In the genomic region with DNA sequence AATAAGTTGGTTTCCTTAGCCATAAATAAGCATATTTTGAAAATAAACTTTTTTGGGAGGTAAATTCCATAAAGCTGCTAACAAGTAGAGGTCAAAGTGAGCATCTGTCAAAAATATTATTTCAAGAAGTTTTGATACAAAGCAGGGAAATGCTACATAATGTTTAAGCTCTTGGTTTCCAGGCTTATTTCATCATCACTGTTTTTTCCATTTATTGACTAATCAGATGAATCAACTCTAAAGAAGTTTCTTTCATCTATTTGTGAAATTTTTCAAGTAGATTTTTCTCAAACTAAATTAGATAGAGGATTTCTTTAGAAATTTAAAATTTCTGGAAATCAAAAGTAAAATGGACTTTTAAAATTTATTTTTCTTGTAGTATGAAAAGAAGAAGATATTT, we compare ENCODE assay signal across 15 cellular contexts.
DNase-seq lines count a peak whose midpoint lies in the region; ATAC-seq and TF ChIP-seq lines count a peak whose summit lies in the region.
"Had no signal": no experiment of that assay in that cellular context is flagged by ENCODE, and none has a peak within 500 bp of the region (broad histone marks: within the 10 kb centered on the region; RNA-seq: fewer than 3 reads in every experiment).

No MANE protein-coding gene starts in this region.

- H2AFZ ChIP-seq in ACC112 (ENCODE audit: low read length, unreplicated experiment) = no peak overlapping the region

- H3K4me1 Mint-ChIP-seq in naive thymus-derived CD8-positive, alpha-beta T cell = no peaks in the 10 kb centered on the region
- H3K4me1 Mint-ChIP-seq: B cell had no signal

- peaks cover 0 to 10% (median 0%) of the 10 kb centered on the region in 9 donors for H3K9me3 Mint-ChIP-seq in naive thymus-derived CD8-positive, alpha-beta T cell

- POLR2A ChIA-PET in naive thymus-derived CD8-positive, alpha-beta T cell (lab: Charles Lee) = no interaction called here

- H3K27me3 ChIP-seq in ACC112 (ENCODE audit: insufficient read depth, low read length) (no peaks in the 10 kb centered on the region), brain microvascular endothelial cell (replicated peaks) (no peaks in the 10 kb centered on the region)

- no peaks in the 10 kb centered on the region for H3K36me3 ChIP-seq in ACC112 (ENCODE audit: insufficient read depth, low read length)
- H3K36me3 ChIP-seq in brain microvascular endothelial cell (replicated peaks) = no peaks in the 10 kb centered on the region

- H3K79me2 ChIP-seq in ACC112 (ENCODE audit: control insufficient read depth, insufficient read depth, low read length, unreplicated experiment) = no peaks in the 10 kb centered on the region

- TF ChIP-seq CTCF in choroid plexus epithelial cell (conservative IDR thresholded peaks at IDR 0.05; ENCODE audit: low read depth, low read length) (no peak), fibroblast of villous mesenchyme (IDR thresholded peaks at IDR 0.05; ENCODE audit: insufficient read depth, low read depth, low read length) (no peak), brain microvascular endothelial cell (IDR thresholded peaks at IDR 0.05; ENCODE audit: low read depth, low read length, missing control alignments) (no peak)

- H3K4me3 ChIP-seq in ACC112 (ENCODE audit: low read depth, low read length) (peak overlapping the region; percentile 41; the same call in 1 of the 2 replicates), choroid plexus epithelial cell (ENCODE audit: low read depth, low read length) (no peak overlapping the region), fibroblast of villous mesenchyme (ENCODE audit: low read depth, low read length) (no peak overlapping the region), brain microvascular endothelial cell (ENCODE audit: low read depth, low read length) (no peak overlapping the region)

- no peaks in the 10 kb centered on the region for H3K36me3 Mint-ChIP-seq in naive thymus-derived CD8-positive, alpha-beta T cell

- ATAC-seq in naive thymus-derived CD8-positive, alpha-beta T cell = no peak

- H3K27ac Mint-ChIP-seq in naive thymus-derived CD8-positive, alpha-beta T cell = no peak overlapping the region
- H3K27ac Mint-ChIP-seq: B cell; CD4-positive, alpha-beta T cell had no signal

- peaks cover 0 to 10% (median 1%) of the 10 kb centered on the region in 5 donors for H3K27me3 Mint-ChIP-seq in naive thymus-derived CD8-positive, alpha-beta T cell
- H3K27me3 Mint-ChIP-seq: B cell; CD4-positive, alpha-beta T cell had no signal

- H3K27ac ChIP-seq in ACC112 (ENCODE audit: low read depth, low read length) (no peak overlapping the region), brain microvascular endothelial cell (no peak overlapping the region)
- H3K27ac ChIP-seq: HL-60 had no signal

- DNase-seq in HS-5 (ENCODE audit: low read depth) (peak; percentile 13), choroid plexus epithelial cell (ENCODE audit: low read depth) (peak; percentile 38), fibroblast of villous mesenchyme (ENCODE audit: low read depth) (peak; percentile 3), NCI-H345 (lab: John Stamatoyannopoulos, UW) (no peak), brain microvascular endothelial cell (no peak)
- no peak for DNase-seq in activated CD4-positive, alpha-beta T cell treated with anti-CD3 and anti-CD28 coated beads for 4 hours
- no peak for DNase-seq in naive thymus-derived CD8-positive, alpha-beta T cell
- DNase-seq: 8988T; C1 segment of cervical spinal cord; Calu3; CD4-positive, alpha-beta T cell; DMS79 had no signal

- in situ Hi-C loops in brain microvascular endothelial cell (cut with HindIII; ENCODE audit: low pct_ligation_motif_present, low sequenced_read_pairs) = no loop called here

- H3K4me3 Mint-ChIP-seq in naive thymus-derived CD8-positive, alpha-beta T cell = no peak overlapping the region
- H3K4me3 Mint-ChIP-seq: B cell; CD4-positive, alpha-beta T cell had no signal

- H3K4me1 ChIP-seq in ACC112 (ENCODE audit: control insufficient read depth, insufficient read depth, low read length, unreplicated experiment) = peaks cover 10% of the 10 kb centered on the region

Comparison
In these comparisons a context has a peak if more than half of its experiments do, and no peak if none do; other contexts are left out.
1. DNase-seq: peak in HS-5 (single experiment), choroid plexus epithelial cell (single experiment) and fibroblast of villous mesenchyme (single experiment); none in activated CD4-positive, alpha-beta T cell treated with anti-CD3 and anti-CD28 coated beads for 4 hours (0 of 2), naive thymus-derived CD8-positive, alpha-beta T cell (0 of 10), NCI-H345 (single experiment) and brain microvascular endothelial cell (single experiment).